In the genomic region with DNA sequence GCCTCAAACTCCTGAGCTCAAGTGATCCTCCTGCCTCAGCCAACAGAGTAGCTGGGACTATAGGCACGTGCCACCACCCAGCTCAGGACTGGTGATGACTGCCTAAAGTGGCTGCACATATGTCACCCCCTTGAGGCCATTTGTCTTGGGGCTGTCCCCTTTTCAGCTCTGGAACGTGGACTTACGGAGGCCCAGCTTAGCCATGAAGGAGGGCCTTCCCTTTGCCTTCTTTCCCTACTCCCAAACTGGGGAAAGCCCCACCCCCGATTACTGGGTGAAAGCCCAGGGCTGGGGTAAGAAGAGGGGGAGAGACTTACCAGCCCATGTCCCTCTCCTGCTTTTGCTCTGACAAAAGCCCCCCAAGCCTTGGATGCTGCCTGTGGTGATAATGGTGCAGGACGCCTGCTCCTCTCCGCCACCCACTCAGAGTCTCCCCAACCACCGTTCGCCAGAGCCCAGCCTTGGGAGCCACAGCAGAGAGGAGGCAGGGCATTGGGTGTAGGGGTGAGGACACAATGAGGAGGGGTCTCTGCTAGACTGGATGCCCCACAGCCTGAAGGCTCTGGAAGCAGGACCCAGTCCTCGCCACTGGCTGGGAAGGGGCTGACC, we compare ENCODE assay signal across 10 cellular contexts. TPM values are rescaled to one million over a fixed set of nuclear protein-coding genes. Genes with fewer than 3 reads are reported as not detected.
DNase-seq lines count a peak whose midpoint lies in the region; ATAC-seq, FAIRE-seq and TF ChIP-seq lines count a peak whose summit lies in the region.
"Had no signal": no experiment of that assay in that cellular context is flagged by ENCODE, and none has a peak within 500 bp of the region (broad histone marks: within the 10 kb centered on the region; RNA-seq: fewer than 3 reads in every experiment).

No MANE protein-coding gene starts in this region.

- intact Hi-C loops in activated CD4-positive, alpha-beta T cell treated with anti-CD3 and anti-CD28 coated beads for 36 hours (cut with DNase I, micrococcal nuclease), result loop anchor here (1.0 to 5.0 kb wide), 10 partner anchors 10 to 1515 kb away; partner anchors contain the start of genes ACTR1B (in 1 of the 2), ARID5A (in 1 of the 2), CIAO1 (in 1 of the 2) and KANSL3 (in 1 of the 2)

- H3K79me1 ChIP-seq in H1 (ENCODE audit: low read depth, low read length), result no peaks in the 10 kb centered on the region

- H3K27me3 ChIP-seq in Peyer's patch, result no peaks in the 10 kb centered on the region
- H3K27me3 ChIP-seq in H1 (replicated peaks in 1 of 4; ENCODE audit: control insufficient read depth in 3 of 4, extremely low read depth in 1 of 4, insufficient read depth in 3 of 4, low read length in 3 of 4), result peaks cover 4 to 30% (median 20%) of the 10 kb centered on the region in 4 experiments; a peak in 6 of 7 replicates
- H3K27me3 ChIP-seq: pancreas had no signal

- H3K23me2 ChIP-seq in H1 (ENCODE audit: low read depth, low read length), result peaks cover 7% of the 10 kb centered on the region

- H3K4me3 ChIP-seq in Peyer's patch (no peak overlapping the region), H1 (ENCODE audit: extremely low read depth in 1 of 4, insufficient read depth in 2 of 4, low read depth in 3 of 4, low read length in 4 of 4) (no peak overlapping the region), foreskin fibroblast (ENCODE audit: low read depth in 1 of 2, low read length in 2 of 2) (no peak overlapping the region)
- H3K4me3 ChIP-seq: pancreas had no signal

- CTCF ChIA-PET in activated CD4-positive, alpha-beta T cell treated with anti-CD3 and anti-CD28 coated beads for 36 hours (lab: Charles Lee), result interaction anchor here (0.9 to 17.4 kb wide), 8 partner anchors 9 to 155 kb away, joined by 3 to 347 read pairs (median 7); partner anchors contain the start of genes ADRA2B and ASTL
- CTCF ChIA-PET in H1 (lab: Charles Lee; ENCODE audit: partially characterized antibody), result interaction anchor here (0.7 to 13.4 kb wide), 8 partner anchors 8 to 125 kb away, joined by 3 to 155 read pairs (median 4); partner anchors contain the start of genes ADRA2B and ASTL

- H2BK15ac ChIP-seq in H1 (ENCODE audit: low read length), result peak overlapping the region; percentile 12; the same call in 1 of the 2 replicates

- no peaks in the 10 kb centered on the region for H3K9me3 ChIP-seq in Peyer's patch
- H3K9me3 ChIP-seq in H1 (ENCODE audit: insufficient read depth in 2 of 2, low read depth in 1 of 2, low read length in 1 of 2), result no peaks in the 10 kb centered on the region
- H3K9me3 ChIP-seq: pancreas had no signal

- H3K36me3 ChIP-seq in Peyer's patch (no peaks in the 10 kb centered on the region), H1 (ENCODE audit: control insufficient read depth in 2 of 4, insufficient read depth in 4 of 4, low read length in 3 of 4) (no peaks in the 10 kb centered on the region)
- H3K36me3 ChIP-seq: pancreas had no signal

- H3K27ac Mint-ChIP-seq in activated CD4-positive, alpha-beta T cell treated with anti-CD3 and anti-CD28 coated beads for 36 hours, result peak overlapping the region; percentile 99
- peak overlapping the region; percentile 96 for H3K27ac Mint-ChIP-seq in stimulated activated memory B cell treated with anti-CD40 and anti-IgM and Interleukin-4, amounts not matched to agents 10 μg/mL and 1 μg/mL and 100 μg/mL, for 72 hours

- peak overlapping the region; percentile 7 for H4K91ac ChIP-seq in H1 (replicated peaks; ENCODE audit: insufficient read length, low read length)

- H2BK12ac ChIP-seq in H1 (ENCODE audit: low read depth, low read length), result peak overlapping the region; percentile 80; the same call in 1 of the 2 replicates

- H3K14ac ChIP-seq in H1 (ENCODE audit: insufficient read length), result no peak overlapping the region

- no peaks in the 10 kb centered on the region for H3K9me3 Mint-ChIP-seq in activated CD4-positive, alpha-beta T cell treated with anti-CD3 and anti-CD28 coated beads for 36 hours (ENCODE audit: low read depth)
- no peaks in the 10 kb centered on the region for H3K9me3 Mint-ChIP-seq in stimulated activated memory B cell treated with anti-CD40 and anti-IgM and Interleukin-4, amounts not matched to agents 10 μg/mL and 1 μg/mL and 100 μg/mL, for 72 hours

- peaks cover 0 to 41% (median 33%) of the 10 kb centered on the region in 4 donors for H3K4me1 ChIP-seq in Peyer's patch
- peaks cover 0 to 47% (median 35%) of the 10 kb centered on the region in 4 experiments; a peak in 6 of 7 replicates for H3K4me1 ChIP-seq in H1 (replicated peaks in 1 of 4; ENCODE audit: control insufficient read depth in 3 of 4, insufficient read depth in 4 of 4, low read length in 3 of 4)
- H3K4me1 ChIP-seq: pancreas had no signal

- no peaks in the 10 kb centered on the region for H3K27me3 Mint-ChIP-seq in activated CD4-positive, alpha-beta T cell treated with anti-CD3 and anti-CD28 coated beads for 36 hours
- no peaks in the 10 kb centered on the region for H3K27me3 Mint-ChIP-seq in stimulated activated memory B cell treated with anti-CD40 and anti-IgM and Interleukin-4, amounts not matched to agents 10 μg/mL and 1 μg/mL and 100 μg/mL, for 72 hours

- H3K18ac ChIP-seq in H1 (ENCODE audit: extremely low read depth, low read length), result peak overlapping the region; percentile 78

- peak overlapping the region; percentile 82; the same call in 1 of the 2 replicates for H2AK5ac ChIP-seq in H1 (ENCODE audit: low read depth, low read length)

- no peak for TF ChIP-seq EP300 in H1 (IDR thresholded peaks at IDR 0.05; ENCODE audit: borderline replicate concordance in 1 of 2, low read depth in 2 of 2, low read length in 2 of 2)

- no peak overlapping the region for H3K23ac ChIP-seq in H1 (ENCODE audit: insufficient read length)

- H3K27ac ChIP-seq in Peyer's patch (peak overlapping the region; percentile 73 to 97 (median 79)), H1 (ENCODE audit: low read depth, low read length) (no peak overlapping the region)

- POLR2A ChIA-PET in activated CD4-positive, alpha-beta T cell treated with anti-CD3 and anti-CD28 coated beads for 36 hours (lab: Charles Lee), result interaction anchor here (1.5 to 12.9 kb wide), 4 partner anchors 10 to 31 kb away, joined by 3 to 136 read pairs (median 118); no protein-coding TSS in a partner anchor
- POLR2A ChIA-PET in H1 (lab: Charles Lee; ENCODE audit: partially characterized antibody), result interaction anchor here (1.0 to 2.1 kb wide), 4 partner anchors 9 to 61 kb away, joined by 3 to 6 read pairs (median 4); partner anchors contain the start of genes ASTL and STARD7

- no peak for ATAC-seq in activated CD4-positive, alpha-beta T cell treated with anti-CD3 and anti-CD28 coated beads for 36 hours
- ATAC-seq in stimulated activated memory B cell treated with anti-CD40 and anti-IgM and Interleukin-4, amounts not matched to agents 10 μg/mL and 1 μg/mL and 100 μg/mL, for 72 hours, result no peak

- peak overlapping the region; percentile 80; the same call in 1 of the 2 replicates for H2BK20ac ChIP-seq in H1 (ENCODE audit: low read length)

- DNase-seq in activated CD4-positive, alpha-beta T cell treated with anti-CD3 and anti-CD28 coated beads for 36 hours, result peak; percentile 75
- no peak for DNase-seq in activated CD4-positive, alpha-beta T cell treated with anti-CD3 and anti-CD28 coated beads, Interleukin-2, amount 50 U/mL, for 4 hours
- DNase-seq in Peyer's patch (peak; percentile 21 to 44 (median 40)), H1 (ENCODE audit: low read depth in 1 of 2, low spot score in 2 of 2) (no peak), foreskin fibroblast (no peak), GM03348 (ENCODE audit: low spot score) (no peak), SHP77 (lab: John Stamatoyannopoulos, UW) (no peak)

- no peaks in the 10 kb centered on the region for H3K79me2 ChIP-seq in H1 (ENCODE audit: control insufficient read depth in 1 of 2, insufficient read depth in 2 of 2, low read length in 2 of 2)

- no peak for TF ChIP-seq RAD21 in H1 (IDR thresholded peaks at IDR 0.05 in 1 of 2, conservative IDR thresholded peaks at IDR 0.05 in 1 of 2; ENCODE audit: low read depth in 2 of 2, low read length in 2 of 2)

- WGBS in H1 (ENCODE audit: extremely low coverage in 1 of 2, insufficient coverage in 1 of 2, insufficient read length in 1 of 2, insufficient replicate concordance in 2 of 2, low coverage in 1 of 2, low lambda C conversion rate in 2 of 2, missing lambda C conversion rate in 1 of 2), 2 experiments, result 73% methylated on average over 7 of the region's 9 CpGs; no CpG with 5 or more reads in 1 of the 2 experiments

- peak overlapping the region in 1 of 4 experiments; percentile 6; a peak in 1 of 7 replicates for H3K9ac ChIP-seq in H1 (replicated peaks in 1 of 4; ENCODE audit: extremely low read depth in 1 of 4, low read depth in 3 of 4, low read length in 3 of 4)

- H3K4me3 Mint-ChIP-seq in activated CD4-positive, alpha-beta T cell treated with anti-CD3 and anti-CD28 coated beads for 36 hours, result peak overlapping the region; percentile 97
- H3K4me3 Mint-ChIP-seq in stimulated activated memory B cell treated with anti-CD40 and anti-IgM and Interleukin-4, amounts not matched to agents 10 μg/mL and 1 μg/mL and 100 μg/mL, for 72 hours, result peak overlapping the region; percentile 49

- peaks cover 25% of the 10 kb centered on the region for H3K36me3 Mint-ChIP-seq in activated CD4-positive, alpha-beta T cell treated with anti-CD3 and anti-CD28 coated beads for 36 hours (ENCODE audit: low read depth)
- H3K36me3 Mint-ChIP-seq in stimulated activated memory B cell treated with anti-CD40 and anti-IgM and Interleukin-4, amounts not matched to agents 10 μg/mL and 1 μg/mL and 100 μg/mL, for 72 hours, result peaks cover 19% of the 10 kb centered on the region

- FAIRE-seq in H1 (lab: Jason Lieb, UNC), result no peak
- FAIRE-seq: pancreas had no signal

- TF ChIP-seq CTCF in Peyer's patch (IDR thresholded peaks at IDR 0.05) (no peak), H1 (IDR thresholded peaks at IDR 0.05; ENCODE audit: control extremely low read depth in 1 of 3, insufficient read depth in 1 of 3, low read depth in 1 of 3, low read length in 3 of 3) (no peak), foreskin fibroblast (IDR thresholded peaks at IDR 0.05; ENCODE audit: low read depth, low read length) (no peak)

- H4K8ac ChIP-seq in H1 (ENCODE audit: extremely low read depth, insufficient read depth, low read length), result peak overlapping the region; percentile 62; the same call in 1 of the 2 replicates

- H3K4me2 ChIP-seq in H1 (ENCODE audit: insufficient read depth in 1 of 2, low read depth in 2 of 2, low read length in 2 of 2), result peak overlapping the region; percentile 57 to 60; a peak in 3 of 4 replicates

- no peak overlapping the region for H3K56ac ChIP-seq in H1 (replicated peaks; ENCODE audit: insufficient read length, low read depth, low read length)

- no peak overlapping the region for H3K4ac ChIP-seq in H1 (replicated peaks; ENCODE audit: insufficient read length, low read depth, low read length)

- TF ChIP-seq POLR2A in Peyer's patch (IDR thresholded peaks at IDR 0.05) (no peak), H1 (IDR thresholded peaks at IDR 0.05; ENCODE audit: control extremely low read depth in 1 of 2, low read depth in 2 of 2, low read length in 2 of 2) (no peak)

- peak overlapping the region; percentile 24; the same call in 1 of the 2 replicates for H2BK5ac ChIP-seq in H1 (ENCODE audit: low read depth, low read length)

- 0 out of 2 replicates have a peak overlapping the region, but pooled peaks have one; percentile 21 for H2AFZ ChIP-seq in H1 (ENCODE audit: low read length)

- H4K5ac ChIP-seq in H1 (ENCODE audit: insufficient read length, low read depth, low read length), result no peak overlapping the region

- H4K20me1 ChIP-seq in H1 (replicated peaks in 1 of 2; ENCODE audit: control insufficient read depth in 1 of 2, insufficient read depth in 2 of 2, low read length in 2 of 2), result no peaks in the 10 kb centered on the region

- peaks cover 63% of the 10 kb centered on the region for H3K4me1 Mint-ChIP-seq in activated CD4-positive, alpha-beta T cell treated with anti-CD3 and anti-CD28 coated beads for 36 hours
- peaks cover 78% of the 10 kb centered on the region for H3K4me1 Mint-ChIP-seq in stimulated activated memory B cell treated with anti-CD40 and anti-IgM and Interleukin-4, amounts not matched to agents 10 μg/mL and 1 μg/mL and 100 μg/mL, for 72 hours

- H2BK120ac ChIP-seq in H1 (replicated peaks; ENCODE audit: low read depth, low read length), result no peak overlapping the region

RNA-seq across cellular contexts. Expression of gene DUSP2, which starts 2.5 kb away (rescaled TPM):
- 100 to 1,000 TPM; 248 to 407 TPM for total RNA-seq in activated CD4-positive, alpha-beta T cell treated with anti-CD3 and anti-CD28 coated beads for 36 hours
- 10 to 100 TPM in 1 of 4 donors, 1 to 10 TPM in 3; 2.7 to 28.1 (median 5.6) TPM for total RNA-seq in Peyer's patch
- 8.7 and 10.1 TPM in 2 replicates for total RNA-seq in H1 (2021; fragmentation: NEBNext Ultra II Directional; extraction: Animal tissue kit (Norgen Biotek cat#: 25700))
- polyA plus RNA-seq in H1 (2011; rRNA removed), result 10.4 and 11.7 TPM in 2 replicates
- polyA plus RNA-seq in H1 (2011; cell fraction: cytosol; rRNA removed), result 8.4 TPM
- polyA plus RNA-seq in H1 (2011; cell fraction: nucleus; rRNA removed), result 21.7 TPM
- polyA plus RNA-seq in H1 (2012, experiment 1 of 2), result 5.9 to 8.2 TPM (median 7.6 TPM) in 4 replicates
- polyA plus RNA-seq in H1 (2012, experiment 2 of 2), result 9.0 TPM
- 3.6 TPM for polyA plus RNA-seq in H1 (2013, experiment 1 of 2)
- polyA plus RNA-seq in H1 (2013, experiment 2 of 2), result 3.2 TPM
- 5.5 and 5.9 TPM in 2 replicates for polyA minus RNA-seq in H1 (2011; rRNA and poly(A)+ RNA removed)
- 5.7 TPM for polyA minus RNA-seq in H1 (2011; cell fraction: cytosol; rRNA and poly(A)+ RNA removed)
- 26.8 TPM for polyA minus RNA-seq in H1 (2011; cell fraction: nucleus; rRNA and poly(A)+ RNA removed)

RNA-seq across cellular contexts. Expression of gene ASTL, which starts 9.4 kb away (rescaled TPM):
- 1 to 10 TPM; 2.5 to 2.8 TPM for total RNA-seq in activated CD4-positive, alpha-beta T cell treated with anti-CD3 and anti-CD28 coated beads for 36 hours
- total RNA-seq in Peyer's patch, result not detected
- 0.60 and 0.75 TPM in 2 replicates for total RNA-seq in H1 (2021; fragmentation: NEBNext Ultra II Directional; extraction: Animal tissue kit (Norgen Biotek cat#: 25700))
- polyA plus RNA-seq in H1 (2011; rRNA removed), result 1.4 and 2.2 TPM in 2 replicates
- 1.4 TPM for polyA plus RNA-seq in H1 (2011; cell fraction: cytosol; rRNA removed)
- 2.5 TPM for polyA plus RNA-seq in H1 (2011; cell fraction: nucleus; rRNA removed)
- polyA plus RNA-seq in H1 (2012, experiment 1 of 2), result 0.28 to 1.2 TPM (median 0.73 TPM) in 4 replicates
- 0.54 TPM for polyA plus RNA-seq in H1 (2012, experiment 2 of 2)
- 0.67 TPM for polyA plus RNA-seq in H1 (2013, experiment 1 of 2)
- 0.46 TPM for polyA plus RNA-seq in H1 (2013, experiment 2 of 2)
- polyA minus RNA-seq in H1 (2011; rRNA and poly(A)+ RNA removed), result 1.2 and 1.6 TPM in 2 replicates
- polyA minus RNA-seq in H1 (2011; cell fraction: cytosol; rRNA and poly(A)+ RNA removed), result 1.8 TPM
- 1.8 TPM for polyA minus RNA-seq in H1 (2011; cell fraction: nucleus; rRNA and poly(A)+ RNA removed)
- total RNA-seq: glomerular endothelial cell, pancreas had no signal

RNA-seq across cellular contexts. Expression of gene ADRA2B, which starts 31.3 kb away (rescaled TPM):
- total RNA-seq in activated CD4-positive, alpha-beta T cell treated with anti-CD3 and anti-CD28 coated beads for 36 hours, result under 1 TPM; 0.30 to 0.54 TPM
- under 1 TPM in 3 of 4 donors, not detected in 1; 0.28 to 0.67 (median 0.53) TPM for total RNA-seq in Peyer's patch
- 6.5 and 6.6 TPM in 2 replicates for total RNA-seq in H1 (2021; fragmentation: NEBNext Ultra II Directional; extraction: Animal tissue kit (Norgen Biotek cat#: 25700))
- 5.8 and 8.3 TPM in 2 replicates for polyA plus RNA-seq in H1 (2011; rRNA removed)
- 6.6 TPM for polyA plus RNA-seq in H1 (2011; cell fraction: cytosol; rRNA removed)
- 14.4 TPM for polyA plus RNA-seq in H1 (2011; cell fraction: nucleus; rRNA removed)
- 3.3 to 6.4 TPM (median 5.3 TPM) in 4 replicates for polyA plus RNA-seq in H1 (2012, experiment 1 of 2)
- polyA plus RNA-seq in H1 (2012, experiment 2 of 2), result 4.8 TPM
- 3.7 TPM for polyA plus RNA-seq in H1 (2013, experiment 1 of 2)
- 4.0 TPM for polyA plus RNA-seq in H1 (2013, experiment 2 of 2)
- polyA minus RNA-seq in H1 (2011; rRNA and poly(A)+ RNA removed), result 4.4 and 4.9 TPM in 2 replicates
- 6.7 TPM for polyA minus RNA-seq in H1 (2011; cell fraction: cytosol; rRNA and poly(A)+ RNA removed)
- 6.8 TPM for polyA minus RNA-seq in H1 (2011; cell fraction: nucleus; rRNA and poly(A)+ RNA removed)
- total RNA-seq: glomerular endothelial cell had no signal

Comparison
In these comparisons a context has a peak if more than half of its experiments do, and no peak if none do; other contexts are left out.
1. DNase-seq: peak in activated CD4-positive, alpha-beta T cell treated with anti-CD3 and anti-CD28 coated beads for 36 hours (single experiment) and Peyer's patch (3 of 3); none in activated CD4-positive, alpha-beta T cell treated with anti-CD3 and anti-CD28 coated beads, Interleukin-2, amount 50 U/mL, for 4 hours (0 of 2), H1 (0 of 2), foreskin fibroblast (0 of 2), GM03348 (single experiment) and SHP77 (0 of 2).
2. RNA of gene DUSP2, which starts 2.5 kb away (total RNA-seq): 248 to 407 TPM in activated CD4-positive, alpha-beta T cell treated with anti-CD3 and anti-CD28 coated beads for 36 hours; 8.7 to 10.1 TPM in H1 and 2.7 to 28.1 TPM in Peyer's patch; every median in the first group is over 4 times any median in the second.